In the genomic region with DNA sequence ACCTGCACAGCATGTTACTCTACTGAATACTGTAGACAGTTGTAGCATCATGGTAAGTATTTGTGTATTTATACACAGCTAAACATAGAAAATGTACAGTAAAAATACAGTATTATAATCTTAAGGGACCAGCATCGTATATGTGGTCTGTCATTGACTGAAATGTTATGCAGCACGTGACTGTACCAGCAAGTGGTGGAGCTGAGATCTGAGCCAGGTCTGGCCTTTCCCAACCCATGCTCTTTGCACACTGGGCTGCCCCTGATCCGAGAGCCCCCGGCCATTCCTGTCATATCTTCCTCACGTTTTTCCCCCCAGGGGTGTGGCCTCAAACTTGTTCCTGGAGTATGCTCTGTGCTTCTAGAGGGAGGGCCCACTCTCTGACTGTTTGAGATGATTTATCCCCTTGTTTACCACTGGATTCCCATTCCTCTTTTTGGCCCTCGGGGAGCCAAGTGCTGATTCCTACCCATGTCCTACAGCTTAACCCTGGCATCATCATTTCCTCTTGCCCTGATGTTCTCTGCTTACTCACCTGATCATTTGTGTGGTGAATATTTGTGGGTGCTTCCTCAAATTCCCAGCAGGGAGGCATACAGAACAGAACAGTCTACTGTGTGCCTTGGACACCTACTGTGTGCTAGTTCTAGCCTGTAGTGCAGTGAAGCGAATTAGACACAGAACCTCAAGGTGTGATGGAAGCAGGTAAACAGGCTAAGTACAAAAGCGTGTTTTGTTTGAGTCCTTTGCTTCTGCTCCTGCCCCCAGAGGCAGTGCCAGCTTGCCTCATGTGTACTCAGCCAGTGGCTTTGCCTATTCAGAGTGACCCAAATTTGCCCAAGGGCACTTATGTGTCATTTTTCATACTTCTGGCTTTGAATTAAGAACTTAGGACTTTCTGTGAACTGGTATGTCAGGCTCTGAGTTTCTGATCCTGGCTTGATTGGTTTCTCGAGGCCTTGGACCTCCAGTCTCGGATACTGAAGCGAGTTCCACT, we compare ENCODE assay signal across 32 cellular contexts. TPM values are rescaled to one million over a fixed set of nuclear protein-coding genes. Genes with fewer than 3 reads are reported as not detected.
DNase-seq lines count a peak whose midpoint lies in the region; ATAC-seq and TF ChIP-seq lines count a peak whose summit lies in the region.
"Had no signal": no experiment of that assay in that cellular context is flagged by ENCODE, and none has a peak within 500 bp of the region (broad histone marks: within the 10 kb centered on the region; RNA-seq: fewer than 3 reads in every experiment).

No MANE protein-coding gene starts in this region.

- no peak overlapping the region for H3K4me3 Mint-ChIP-seq in chondrocyte (ENCODE audit: unreplicated experiment)
- H3K4me3 Mint-ChIP-seq in type B pancreatic cell = peak overlapping the region; percentile 22
- H3K4me3 Mint-ChIP-seq: activated naive CD4-positive, alpha-beta T cell treated with anti-CD3 and anti-CD28 coated beads, Interleukin-2, amount 10 ng/mL, durations not matched to agents 7 days and 5 days; IgD-negative memory B cell; stimulated activated naive CD8-positive, alpha-beta T cell treated with anti-CD3 and anti-CD28 coated beads, Interleukin-15, amount 100 ng/mL, for 72 hours had no signal

- H3K27me3 Mint-ChIP-seq in chondrocyte (ENCODE audit: low read depth) (no peaks in the 10 kb centered on the region), type B pancreatic cell (no peaks in the 10 kb centered on the region)
- H3K27me3 Mint-ChIP-seq: IgD-negative memory B cell; naive B cell; stimulated activated naive CD8-positive, alpha-beta T cell treated with anti-CD3 and anti-CD28 coated beads, Interleukin-15, amount 100 ng/mL, for 72 hours had no signal

- intact Hi-C loops in left lung (cut with DNase I) = no loop called here

- H3K36me3 Mint-ChIP-seq in chondrocyte (ENCODE audit: low read depth) (peaks cover 4% of the 10 kb centered on the region), type B pancreatic cell (peaks cover 7% of the 10 kb centered on the region)
- H3K36me3 Mint-ChIP-seq: activated naive CD4-positive, alpha-beta T cell treated with anti-CD3 and anti-CD28 coated beads, Interleukin-2, amount 10 ng/mL, durations not matched to agents 7 days and 5 days had no signal

- no peak for TF ChIP-seq CTCF in chondrocyte (IDR thresholded peaks at IDR 0.05)
- no peak for TF ChIP-seq CTCF in left lung (IDR thresholded peaks at IDR 0.05)
- TF ChIP-seq CTCF in type B pancreatic cell (conservative IDR thresholded peaks at IDR 0.05) = no peak

- peaks cover 0 to 46% of the 10 kb centered on the region in 2 donors for H3K4me1 ChIP-seq in left lung
- H3K4me1 ChIP-seq: adrenal gland, Caco-2 had no signal

- H3K27ac Mint-ChIP-seq in chondrocyte (ENCODE audit: unreplicated experiment) = no peak overlapping the region
- peak overlapping the region; percentile 68 for H3K27ac Mint-ChIP-seq in type B pancreatic cell
- H3K27ac Mint-ChIP-seq: activated naive CD4-positive, alpha-beta T cell treated with anti-CD3 and anti-CD28 coated beads, Interleukin-2, amount 10 ng/mL, durations not matched to agents 7 days and 5 days had no signal

- no peaks in the 10 kb centered on the region for H3K4me1 Mint-ChIP-seq in chondrocyte (ENCODE audit: low read depth)
- H3K4me1 Mint-ChIP-seq in type B pancreatic cell (ENCODE audit: unreplicated experiment) = peaks cover 23% of the 10 kb centered on the region

- H3K36me3 ChIP-seq in left lung = peaks cover 0 to 9% of the 10 kb centered on the region in 2 donors
- H3K36me3 ChIP-seq: adrenal gland, neutrophil had no signal

- H3K4me3 ChIP-seq in left lung = no peak overlapping the region
- H3K4me3 ChIP-seq: adrenal gland, body of pancreas, left ventricle myocardium inferior had no signal

- ATAC-seq in left lung (peak; percentile 71), HG03520 (IDR thresholded peaks at IDR 0.05; ENCODE audit: unreplicated experiment) (no peak), GM18873 (IDR thresholded peaks at IDR 0.05; ENCODE audit: low FRiP score, unreplicated experiment) (no peak)
- ATAC-seq: body of pancreas; right cardiac atrium; stimulated activated naive CD8-positive, alpha-beta T cell treated with anti-CD3 and anti-CD28 coated beads, Interleukin-15, amount 100 ng/mL, for 72 hours had no signal

- DNase-seq in NCI-H82 (lab: John Stamatoyannopoulos, UW) (peak; percentile 41), NCI-H82 treated with DMSO at 0.1 percent for 48 hours (lab: John Stamatoyannopoulos, UW; ENCODE audit: unreplicated experiment) (no peak), chondrocyte (ENCODE audit: low spot score) (peak; percentile 32), left lung (no peak), type B pancreatic cell (ENCODE audit: extremely low spot score, unreplicated experiment) (no peak), activated T-cell treated with anti-CD3 and anti-CD28 coated beads for 4 hours (no peak)
- DNase-seq: 8988T; activated CD4-positive, alpha-beta T cell treated with anti-CD3 and anti-CD28 coated beads, Interleukin-2, amount 50 U/mL, for 48 hours; activated CD4-positive, CD25-positive, alpha-beta regulatory T cell; activated CD8-positive, alpha-beta memory T cell treated with anti-CD3 and anti-CD28 coated beads, Interleukin-2, amount 50 U/mL, for 48 hours; activated naive CD4-positive, alpha-beta T cell treated with anti-CD3 and anti-CD28 coated beads, Interleukin-2, amount 10 ng/mL, durations not matched to agents 7 days and 5 days; adrenal gland; body of pancreas; Caco-2; cerebellar nuclear complex; DMS53; left ventricle myocardium inferior; midbrain; naive B cell; NCI-H1105; NCI-H187 treated with DMSO at 0.1 percent for 48 hours; NCI-H510A; OCI-M1; right cardiac atrium; SK-N-SH; stimulated activated CD8-positive, alpha-beta memory T cell treated with anti-CD3 and anti-CD28 coated beads, Interleukin-4, amount 100 ng/mL, for 48 hours; stimulated activated naive CD8-positive, alpha-beta T cell treated with anti-CD3 and anti-CD28 coated beads, Interleukin-15, amount 100 ng/mL, for 72 hours had no signal

- no peaks in the 10 kb centered on the region for H3K27me3 ChIP-seq in left lung
- H3K27me3 ChIP-seq: adrenal gland, body of pancreas, neutrophil had no signal

- no peaks in the 10 kb centered on the region for H3K9me3 Mint-ChIP-seq in chondrocyte (ENCODE audit: low read depth)
- no peaks in the 10 kb centered on the region for H3K9me3 Mint-ChIP-seq in type B pancreatic cell
- H3K9me3 Mint-ChIP-seq: activated naive CD4-positive, alpha-beta T cell treated with anti-CD3 and anti-CD28 coated beads, Interleukin-2, amount 10 ng/mL, durations not matched to agents 7 days and 5 days; IgD-negative memory B cell; naive B cell; stimulated activated naive CD8-positive, alpha-beta T cell treated with anti-CD3 and anti-CD28 coated beads, Interleukin-15, amount 100 ng/mL, for 72 hours had no signal

- peak overlapping the region in 1 of 2 donors; percentile 66 for H3K27ac ChIP-seq in left lung
- H3K27ac ChIP-seq: adrenal gland, body of pancreas, C4-2B, left ventricle myocardium inferior, neutrophil had no signal

- H3K9me3 ChIP-seq in left lung = no peaks in the 10 kb centered on the region
- H3K9me3 ChIP-seq: adrenal gland, body of pancreas, Caco-2, left ventricle myocardium inferior, neutrophil, SK-N-SH had no signal

RNA-seq across cellular contexts. Expression of a gene that starts 21.0 kb away (rescaled TPM):
- total RNA-seq in chondrocyte (15.2 to 22.3 TPM (median 21.2 TPM) in 3 replicates), left lung (10 to 100 TPM; 24.1 to 33.7 TPM), type B pancreatic cell (ENCODE audit: low replicate concordance) (7.5 and 24.5 TPM in 2 replicates)

RNA-seq across cellular contexts. Expression of a gene that starts 24.9 kb away (rescaled TPM):
- 4.5 to 8.1 TPM (median 6.2 TPM) in 3 replicates for total RNA-seq in chondrocyte
- 10 to 100 TPM in 1 of 2 donors, 1 to 10 TPM in 1; 7.1 to 10.6 TPM for total RNA-seq in left lung
- total RNA-seq in type B pancreatic cell (ENCODE audit: low replicate concordance) = 9.8 and 10.3 TPM in 2 replicates

RNA-seq across cellular contexts. Expression of a gene that starts 25.0 kb away (rescaled TPM):
- total RNA-seq in chondrocyte = 52.8 to 60.9 TPM (median 54.2 TPM) in 3 replicates
- 10 to 100 TPM; 62.5 to 63.2 TPM for total RNA-seq in left lung
- total RNA-seq in type B pancreatic cell (ENCODE audit: low replicate concordance) = 76.5 and 98.4 TPM in 2 replicates

Comparison
In these comparisons a context has a peak if more than half of its experiments do, and no peak if none do; other contexts are left out.
1. DNase-seq: peak in NCI-H82 (single experiment) and chondrocyte (single experiment); none in NCI-H82 treated with DMSO at 0.1 percent for 48 hours (single experiment), left lung (0 of 2), type B pancreatic cell (single experiment) and activated T-cell treated with anti-CD3 and anti-CD28 coated beads for 4 hours (single experiment).